21 cellular contexts compared by ENCODE assay signal in genomic region chr5:174693697-174694400, GRCh38. TPM values are rescaled to one million over a fixed set of nuclear protein-coding genes. Genes with fewer than 3 reads are reported as not detected.
A peak's percentile ranks its signal among the peaks of the same experiment; 100 is the strongest.
DNase-seq lines count a peak whose midpoint lies in the region; ATAC-seq and TF ChIP-seq lines count a peak whose summit lies in the region.
"Had no signal": no experiment of that assay in that cellular context is flagged by ENCODE, and none has a peak within 500 bp of the region (broad histone marks: within the 10 kb centered on the region; RNA-seq: fewer than 3 reads in every experiment).

No MANE protein-coding gene starts in this region.

- no peak overlapping the region for H4K8ac ChIP-seq in H9 (replicated peaks; ENCODE audit: insufficient read length, low read depth, low read length)

- H3K18ac ChIP-seq in H9 (ENCODE audit: insufficient read length, low read depth, low read length), result no peak overlapping the region

- WGBS in H9 (ENCODE audit: extremely low coverage, insufficient read length, low lambda C conversion rate), result no CpG with 5 or more reads among the region's 13 CpGs

- H4K91ac ChIP-seq in H9 (ENCODE audit: insufficient read length, low read depth, low read length), result no peak overlapping the region

- no peaks in the 10 kb centered on the region for H4K20me1 ChIP-seq in H9 (ENCODE audit: control insufficient read depth, insufficient read depth, insufficient read length)

- no peaks in the 10 kb centered on the region for H3K9me3 ChIP-seq in H9 (ENCODE audit: control insufficient read depth, low read depth, low read length)
- H3K9me3 ChIP-seq: tibial artery had no signal

- H2BK15ac ChIP-seq in H9 (ENCODE audit: low read depth, low read length), result no peak overlapping the region

- H3K9me3 Mint-ChIP-seq in H9, result no peaks in the 10 kb centered on the region; a peak in 1 of 5 replicates
- H3K9me3 Mint-ChIP-seq: T-helper 1 cell treated with Interleukin-12 subunit alpha and Interleukin-12 subunit beta and Interleukin-4 antibody, amounts not matched to agents 30 μg/mL and 1 μg/mL, for 36 hours had no signal

- H2BK20ac ChIP-seq in H9 (ENCODE audit: low read depth, low read length, poor library complexity, severe bottlenecking), result no peak overlapping the region

- H2BK5ac ChIP-seq in H9 (ENCODE audit: insufficient read length, low read length), result no peak overlapping the region

- H3K23me2 ChIP-seq in H9 (ENCODE audit: insufficient read length, low read depth, low read length, poor library complexity, severe bottlenecking), result peaks cover 3% of the 10 kb centered on the region

- no peak overlapping the region for H2BK12ac ChIP-seq in H9 (ENCODE audit: insufficient read length, low read depth, low read length)

- H3K23ac ChIP-seq in H9 (ENCODE audit: insufficient read length, low read depth, low read length), result no peak overlapping the region

- peaks cover 3% of the 10 kb centered on the region; the same call in 1 of the 2 replicates for H3K27me3 ChIP-seq in H9 (ENCODE audit: insufficient read depth, low read length)

- no peaks in the 10 kb centered on the region for H3K79me1 ChIP-seq in H9 (ENCODE audit: insufficient read depth, low read depth, low read length, poor library complexity, severe bottlenecking)

- peaks cover under 1% of the 10 kb centered on the region; the same call in 1 of the 2 replicates for H3K4me1 ChIP-seq in H9 (ENCODE audit: insufficient read depth, low read length)
- H3K4me1 ChIP-seq: tibial artery had no signal

- no peak overlapping the region for H4K5ac ChIP-seq in H9 (ENCODE audit: insufficient read length, low read depth, low read length)

- H3K4ac ChIP-seq in H9 (ENCODE audit: low read depth, low read length), result no peak overlapping the region

- H3K4me3 Mint-ChIP-seq in H9, result peak overlapping the region in 1 of 2 experiments; percentile 1; a peak in 3 of 5 replicates
- H3K4me3 Mint-ChIP-seq: activated CD8-positive, alpha-beta memory T cell treated with anti-CD3 and anti-CD28 coated beads, Interleukin-2, amount 10 ng/mL, durations not matched to agents 7 days and 5 days; B cell; T-helper 1 cell treated with Interleukin-12 subunit alpha and Interleukin-12 subunit beta and Interleukin-4 antibody, amounts not matched to agents 30 μg/mL and 1 μg/mL, for 36 hours had no signal

- no peak overlapping the region for H3K14ac ChIP-seq in H9 (ENCODE audit: insufficient read depth, low read length)

- no peaks in the 10 kb centered on the region for H3K79me2 ChIP-seq in H9 (ENCODE audit: insufficient read depth, low read length)

- no peak overlapping the region for H2AFZ ChIP-seq in H9 (ENCODE audit: low read length)

- no peak overlapping the region for H2AK5ac ChIP-seq in H9 (ENCODE audit: insufficient read length, low read length)

- H3K4me1 Mint-ChIP-seq in H9, result peaks cover 27 to 53% of the 10 kb centered on the region in 2 experiments
- H3K4me1 Mint-ChIP-seq: activated CD8-positive, alpha-beta memory T cell treated with anti-CD3 and anti-CD28 coated beads, Interleukin-2, amount 10 ng/mL, durations not matched to agents 7 days and 5 days had no signal

- intact Hi-C loops in left colon (cut with DNase I, micrococcal nuclease), result no loop called here

- no peak overlapping the region for H3K27ac Mint-ChIP-seq in H9
- H3K27ac Mint-ChIP-seq: activated CD8-positive, alpha-beta memory T cell treated with anti-CD3 and anti-CD28 coated beads, Interleukin-2, amount 10 ng/mL, durations not matched to agents 7 days and 5 days; B cell; progenitor cell of endocrine pancreas; T-helper 1 cell treated with Interleukin-12 subunit alpha and Interleukin-12 subunit beta and Interleukin-4 antibody, amounts not matched to agents 30 μg/mL and 1 μg/mL, for 36 hours had no signal

- peaks cover 66% of the 10 kb centered on the region for H3K27me3 Mint-ChIP-seq in H9 (ENCODE audit: low read depth)

- no peak overlapping the region for H3K9ac ChIP-seq in H9 (ENCODE audit: extremely low read depth, insufficient read length, low read length)

- no peak overlapping the region for H2BK120ac ChIP-seq in H9 (ENCODE audit: low read depth, low read length, poor library complexity, severe bottlenecking)

- no peak overlapping the region for H3K27ac ChIP-seq in H9 (ENCODE audit: insufficient read length, low read depth, low read length)
- H3K27ac ChIP-seq: tibial artery had no signal

- H3K56ac ChIP-seq in H9 (ENCODE audit: insufficient read length, low read depth, low read length), result no peak overlapping the region

- ATAC-seq in left colon (peak; percentile 78), GM18868 (IDR thresholded peaks at IDR 0.05; ENCODE audit: unreplicated experiment) (no peak), HG03039 (IDR thresholded peaks at IDR 0.05; ENCODE audit: unreplicated experiment) (no peak), GM21367 (IDR thresholded peaks at IDR 0.05; ENCODE audit: unreplicated experiment) (no peak)
- ATAC-seq: activated CD8-positive, alpha-beta memory T cell treated with anti-CD3 and anti-CD28 coated beads, Interleukin-2, amount 10 ng/mL, durations not matched to agents 7 days and 5 days had no signal

- DNase-seq in H9 (no peak), NCI-H748 (lab: John Stamatoyannopoulos, UW; ENCODE audit: unreplicated experiment) (peak; percentile 64), left colon (peak; percentile 53 to 75), retina (peak; percentile 24), NCI-H2171 treated with DMSO at 0.1 percent for 48 hours (lab: John Stamatoyannopoulos, UW) (no peak)
- DNase-seq: activated CD8-positive, alpha-beta memory T cell treated with anti-CD3 and anti-CD28 coated beads, Interleukin-2, amount 10 ng/mL, durations not matched to agents 7 days and 5 days; activated gamma-delta T cell; amniotic stem cell; GOT3; hippocampal formation; KG1; naive B cell; NCI-H1092; NCI-H2171; tibial artery had no signal

- H3T11ph ChIP-seq in H9 (ENCODE audit: low read length), result no peak overlapping the region

- no peak for TF ChIP-seq CTCF in H9 (conservative IDR thresholded peaks at IDR 0.05)

- H3K4me2 ChIP-seq in H9 (ENCODE audit: insufficient read depth, insufficient read length, low read length), result peak overlapping the region; percentile 65

- no peaks in the 10 kb centered on the region for H3K36me3 Mint-ChIP-seq in H9 (ENCODE audit: insufficient read depth in 1 of 3, low read depth in 3 of 3)
- H3K36me3 Mint-ChIP-seq: activated CD8-positive, alpha-beta memory T cell treated with anti-CD3 and anti-CD28 coated beads, Interleukin-2, amount 10 ng/mL, durations not matched to agents 7 days and 5 days; naive B cell had no signal

RNA-seq across cellular contexts. Expression of gene MSX2, which starts 30.5 kb away (rescaled TPM):
- total RNA-seq in H9 (2021) (0.35 and 0.42 TPM in 2 replicates), left colon (under 1 TPM; 0.40 to 0.81 TPM)
- total RNA-seq: activated CD8-positive, alpha-beta memory T cell treated with anti-CD3 and anti-CD28 coated beads, Interleukin-2, amount 10 ng/mL, durations not matched to agents 7 days and 5 days; B cell had no signal

Comparison
In these comparisons a context has a peak if more than half of its experiments do, and no peak if none do; other contexts are left out.
1. DNase-seq: peak in NCI-H748 (single experiment), left colon (2 of 2) and retina (single experiment); none in H9 (single experiment) and NCI-H2171 treated with DMSO at 0.1 percent for 48 hours (single experiment).